Comparison of ENCODE assay signal across 20 cellular contexts in genomic region chr13:97133955-97134354, GRCh38.
DNase-seq lines count a peak whose midpoint lies in the region; ATAC-seq, FAIRE-seq and TF ChIP-seq lines count a peak whose summit lies in the region.
"Had no signal": no experiment of that assay in that cellular context is flagged by ENCODE, and none has a peak within 500 bp of the region (broad histone marks: within the 10 kb centered on the region; RNA-seq: fewer than 3 reads in every experiment).

No MANE protein-coding gene starts in this region.

- TF ChIP-seq CTCF in bronchial epithelial cell (IDR thresholded peaks at IDR 0.05; ENCODE audit: insufficient read depth, low read length, severe bottlenecking) (no peak), gastrocnemius medialis (IDR thresholded peaks at IDR 0.05 in 4 of 5, conservative IDR thresholded peaks at IDR 0.05 in 1 of 5) (no peak)

- H3K36me3 ChIP-seq in bronchial epithelial cell (ENCODE audit: control insufficient read depth, insufficient read depth, low read length) (no peaks in the 10 kb centered on the region), gastrocnemius medialis (no peaks in the 10 kb centered on the region)
- H3K36me3 ChIP-seq: BLaER1, cardiac muscle cell, prostate gland had no signal

- ATAC-seq in gastrocnemius medialis (no peak), HG02870 (IDR thresholded peaks at IDR 0.05; ENCODE audit: unreplicated experiment) (no peak), GM21381 (IDR thresholded peaks at IDR 0.05; ENCODE audit: unreplicated experiment) (no peak)
- ATAC-seq: foreskin keratinocyte had no signal

- in situ Hi-C loops in gastrocnemius medialis (cut with MboI; ENCODE audit: low sequenced_read_pairs in 4 of 4): no loop called here

- H3K4me3 ChIP-seq in bronchial epithelial cell (ENCODE audit: low read depth, low read length) (no peak overlapping the region), gastrocnemius medialis (no peak overlapping the region)
- H3K4me3 ChIP-seq: BLaER1, cardiac muscle cell, prostate gland had no signal

- intact Hi-C loops in gastrocnemius medialis (cut with DNase I; ENCODE audit: low total_unique reads): no loop called here

- DNase-seq in NCI-H2196 (lab: John Stamatoyannopoulos, UW; ENCODE audit: unreplicated experiment) (peak; percentile 25), NCI-H2196 treated with DMSO at 0.1 percent for 48 hours (lab: John Stamatoyannopoulos, UW; ENCODE audit: unreplicated experiment) (no peak), NCI-H510A (lab: John Stamatoyannopoulos, UW) (peak; percentile 55), bronchial epithelial cell (ENCODE audit: low read depth) (peak; percentile 41), gastrocnemius medialis (no peak), HuH-7 (ENCODE audit: low spot score) (no peak)
- DNase-seq: foreskin keratinocyte, GF-D8, GOT3, kidney glomerular epithelial cell, midbrain, NCI-H1930, Right ventricle myocardium superior, T-helper 1 cell had no signal

- TF ChIP-seq POLR2A in gastrocnemius medialis (IDR thresholded peaks at IDR 0.05): no peak

- H3K9me3 ChIP-seq in gastrocnemius medialis: no peaks in the 10 kb centered on the region
- H3K9me3 ChIP-seq: BLaER1, prostate gland had no signal

- no peaks in the 10 kb centered on the region for H3K27me3 ChIP-seq in bronchial epithelial cell (ENCODE audit: control insufficient read depth, insufficient read depth, low read length)
- no peaks in the 10 kb centered on the region for H3K27me3 ChIP-seq in gastrocnemius medialis
- H3K27me3 ChIP-seq: BLaER1, cardiac muscle cell, foreskin keratinocyte had no signal

- no peaks in the 10 kb centered on the region for H3K4me1 ChIP-seq in gastrocnemius medialis
- H3K4me1 ChIP-seq: BLaER1, foreskin keratinocyte, prostate gland had no signal

- peak; percentile 90 for FAIRE-seq in bronchial epithelial cell (lab: Jason Lieb, UNC)
- FAIRE-seq: D721Med had no signal

- H3K27ac ChIP-seq in gastrocnemius medialis: no peak overlapping the region
- H3K27ac ChIP-seq: BLaER1, cardiac muscle cell, foreskin keratinocyte, prostate gland had no signal

Comparison
In these comparisons a context has a peak if more than half of its experiments do, and no peak if none do; other contexts are left out.
1. DNase-seq: peak in NCI-H2196 (single experiment), NCI-H510A (single experiment) and bronchial epithelial cell (single experiment); none in NCI-H2196 treated with DMSO at 0.1 percent for 48 hours (single experiment), gastrocnemius medialis (0 of 2) and HuH-7 (single experiment).